In genomic region chr5:121158433-121158832, GRCh38 we compare ENCODE assay signal across 25 cellular contexts.
A peak's percentile ranks its signal among the peaks of the same experiment; 100 is the strongest.
DNase-seq lines count a peak whose midpoint lies in the region; ATAC-seq and TF ChIP-seq lines count a peak whose summit lies in the region.
"Had no signal": no experiment of that assay in that cellular context is flagged by ENCODE, and none has a peak within 500 bp of the region (broad histone marks: within the 10 kb centered on the region; RNA-seq: fewer than 3 reads in every experiment).

No MANE protein-coding gene starts in this region.

- H3K79me2 ChIP-seq in neural progenitor cell (ENCODE audit: low read depth), result no peaks in the 10 kb centered on the region

- H3K36me3 ChIP-seq in neural progenitor cell, result no peaks in the 10 kb centered on the region
- H3K36me3 ChIP-seq: HAP-1, Peyer's patch had no signal

- no peaks in the 10 kb centered on the region for H3K4me1 ChIP-seq in neural progenitor cell
- H3K4me1 ChIP-seq: HAP-1, Peyer's patch had no signal

- ATAC-seq in HG03378 (IDR thresholded peaks at IDR 0.05; ENCODE audit: unreplicated experiment) (no peak), HG02642 (IDR thresholded peaks at IDR 0.05; ENCODE audit: poor library complexity, unreplicated experiment) (no peak), GM18868 (IDR thresholded peaks at IDR 0.05; ENCODE audit: unreplicated experiment) (no peak)
- ATAC-seq: GM12878, GM23338 had no signal

- no peaks in the 10 kb centered on the region for H3K27me3 Mint-ChIP-seq in neural progenitor cell (ENCODE audit: insufficient read depth, low read depth)
- H3K27me3 Mint-ChIP-seq: IgD-negative memory B cell had no signal

- no peaks in the 10 kb centered on the region for H3F3A ChIP-seq in neural progenitor cell (ENCODE audit: low read depth)

- TF ChIP-seq CTCF in LNCaP clone FGC (IDR thresholded peaks at IDR 0.05; ENCODE audit: control insufficient read depth, extremely low read depth, insufficient read depth), result no peak
- no peak for TF ChIP-seq CTCF in neural progenitor cell (IDR thresholded peaks at IDR 0.05)

- H3K36me3 Mint-ChIP-seq in neural progenitor cell, result no peaks in the 10 kb centered on the region
- H3K36me3 Mint-ChIP-seq: IgD-negative memory B cell had no signal

- no peaks in the 10 kb centered on the region for H3K4me1 Mint-ChIP-seq in neural progenitor cell
- H3K4me1 Mint-ChIP-seq: IgD-negative memory B cell had no signal

- no peaks in the 10 kb centered on the region for H4K20me1 ChIP-seq in neural progenitor cell (ENCODE audit: low read depth)

- no peaks in the 10 kb centered on the region for H3K27me3 ChIP-seq in neural progenitor cell
- H3K27me3 ChIP-seq: Peyer's patch had no signal

- H3K4me3 ChIP-seq in LNCaP clone FGC (ENCODE audit: low read depth, low read length), result no peak overlapping the region
- no peak overlapping the region for H3K4me3 ChIP-seq in neural progenitor cell
- H3K4me3 ChIP-seq: GM12878, GM23338, HAP-1, Peyer's patch, SK-N-MC had no signal

- no peaks in the 10 kb centered on the region for H3K9me3 ChIP-seq in neural progenitor cell (ENCODE audit: low read depth)
- H3K9me3 ChIP-seq: HAP-1, Peyer's patch had no signal

- DNase-seq in DMS53 (lab: John Stamatoyannopoulos, UW) (peak; percentile 66), LNCaP clone FGC (ENCODE audit: low read depth) (peak; percentile 71), NCI-H82 treated with DMSO at 0.1 percent for 48 hours (lab: John Stamatoyannopoulos, UW; ENCODE audit: unreplicated experiment) (peak; percentile 32), neural progenitor cell (ENCODE audit: low spot score) (no peak), NCI-H226 (no peak)
- DNase-seq: Calu3, DMS153, EL, GDM1, NCI-H1092, NCI-H1694, NCI-H2029 treated with DMSO at 0.1 percent for 48 hours, NCI-H774, Peyer's patch, SHP77 treated with DMSO at 0.1 percent for 48 hours had no signal

- H3K4me3 Mint-ChIP-seq in neural progenitor cell, result no peak overlapping the region
- H3K4me3 Mint-ChIP-seq: GM23338, IgD-negative memory B cell had no signal

- no peak overlapping the region for H3K27ac Mint-ChIP-seq in neural progenitor cell
- H3K27ac Mint-ChIP-seq: IgD-negative memory B cell had no signal

- no peak overlapping the region for H3K27ac ChIP-seq in neural progenitor cell
- H3K27ac ChIP-seq: HL-60, KMS-11, Peyer's patch, SK-N-MC had no signal

- no peaks in the 10 kb centered on the region for H3K9me3 Mint-ChIP-seq in neural progenitor cell
- H3K9me3 Mint-ChIP-seq: GM23338 had no signal

- peak overlapping the region; percentile 40 for H2AFZ ChIP-seq in neural progenitor cell (replicated peaks)
- H2AFZ ChIP-seq: GM23338 had no signal

- no peak overlapping the region for H3K4me2 ChIP-seq in neural progenitor cell
- H3K4me2 ChIP-seq: GM23338, KMS-11 had no signal

- no peak overlapping the region for H3K9ac ChIP-seq in neural progenitor cell
- H3K9ac ChIP-seq: KMS-11 had no signal

Comparison
In these comparisons a context has a peak if more than half of its experiments do, and no peak if none do; other contexts are left out.
1. DNase-seq: peak in DMS53 (single experiment), LNCaP clone FGC (single experiment) and NCI-H82 treated with DMSO at 0.1 percent for 48 hours (single experiment); none in neural progenitor cell (single experiment) and NCI-H226 (single experiment).